In genomic region chrX:43002526-43003203, GRCh38 we compare ENCODE assay signal across 15 cellular contexts.
DNase-seq lines count a peak whose midpoint lies in the region; ATAC-seq and TF ChIP-seq lines count a peak whose summit lies in the region.
"Had no signal": no experiment of that assay in that cellular context is flagged by ENCODE, and none has a peak within 500 bp of the region (broad histone marks: within the 10 kb centered on the region; RNA-seq: fewer than 3 reads in every experiment).

No MANE protein-coding gene starts in this region.

- no peak for TF ChIP-seq CTCF in HFFc6 (IDR thresholded peaks at IDR 0.05)

- no peaks in the 10 kb centered on the region for H3K4me1 Mint-ChIP-seq in HFFc6 (ENCODE audit: low read depth)
- H3K4me1 Mint-ChIP-seq: stimulated activated effector memory CD8-positive, alpha-beta T cell treated with anti-CD3 and anti-CD28 coated beads, Interleukin-12 subunit alpha, Interleukin-12 subunit beta, amount 100 ng/mL, for 72 hours had no signal

- H3K36me3 Mint-ChIP-seq in HFFc6 (ENCODE audit: low read depth), result no peaks in the 10 kb centered on the region
- H3K36me3 Mint-ChIP-seq: stimulated activated effector memory CD8-positive, alpha-beta T cell treated with anti-CD3 and anti-CD28 coated beads, Interleukin-12 subunit alpha, Interleukin-12 subunit beta, amount 100 ng/mL, for 72 hours had no signal

- H3K4me3 Mint-ChIP-seq in HFFc6, result no peak overlapping the region
- H3K4me3 Mint-ChIP-seq: GM23338; stimulated activated effector memory CD8-positive, alpha-beta T cell treated with anti-CD3 and anti-CD28 coated beads, Interleukin-12 subunit alpha, Interleukin-12 subunit beta, amount 100 ng/mL, for 72 hours; WTC11 had no signal

- H3K9me3 Mint-ChIP-seq in HFFc6, result 0 out of 2 replicates have a peak, but pooled peaks cover 4% of the 10 kb centered on the region
- H3K9me3 Mint-ChIP-seq: GM23338; stimulated activated effector memory CD8-positive, alpha-beta T cell treated with anti-CD3 and anti-CD28 coated beads, Interleukin-12 subunit alpha, Interleukin-12 subunit beta, amount 100 ng/mL, for 72 hours; WTC11 had no signal

- H3K27ac Mint-ChIP-seq in HFFc6, result no peak overlapping the region
- H3K27ac Mint-ChIP-seq: GM23338; stimulated activated effector memory CD8-positive, alpha-beta T cell treated with anti-CD3 and anti-CD28 coated beads, Interleukin-12 subunit alpha, Interleukin-12 subunit beta, amount 100 ng/mL, for 72 hours; WTC11 had no signal

- DNase-seq in kidney tubule cell (ENCODE audit: low spot score), result peak; percentile 51
- DNase-seq in GDM1 (lab: John Stamatoyannopoulos, UW), result no peak
- DNase-seq in NCI-H1436 (lab: John Stamatoyannopoulos, UW), result no peak
- no peak for DNase-seq in HFFc6
- DNase-seq in cerebellum (ENCODE audit: low spot score), result no peak
- DNase-seq: activated gamma-delta T cell, mammary epithelial cell had no signal

- peak; percentile 79 for ATAC-seq in GM18519 (IDR thresholded peaks at IDR 0.05; ENCODE audit: low FRiP score, unreplicated experiment)
- ATAC-seq in GM21576 (IDR thresholded peaks at IDR 0.05; ENCODE audit: unreplicated experiment), result peak; percentile 87
- peak; percentile 90 for ATAC-seq in HG03342 (IDR thresholded peaks at IDR 0.05; ENCODE audit: unreplicated experiment)
- ATAC-seq: gastroesophageal sphincter; GM23338; Panc1; stimulated activated effector memory CD8-positive, alpha-beta T cell treated with anti-CD3 and anti-CD28 coated beads, Interleukin-12 subunit alpha, Interleukin-12 subunit beta, amount 100 ng/mL, for 72 hours; WTC11 had no signal

- H3K27me3 Mint-ChIP-seq in HFFc6 (ENCODE audit: insufficient read depth), result no peaks in the 10 kb centered on the region
